Comparison of ENCODE assay signal across 19 cellular contexts in genomic region chr17:48060249-48060648, GRCh38. TPM values are rescaled to one million over a fixed set of nuclear protein-coding genes. Genes with fewer than 3 reads are reported as not detected.
A peak's percentile ranks its signal among the peaks of the same experiment; 100 is the strongest.
DNase-seq lines count a peak whose midpoint lies in the region; ATAC-seq, FAIRE-seq and TF ChIP-seq lines count a peak whose summit lies in the region.
"Had no signal": no experiment of that assay in that cellular context is flagged by ENCODE, and none has a peak within 500 bp of the region (broad histone marks: within the 10 kb centered on the region; RNA-seq: fewer than 3 reads in every experiment).

No MANE protein-coding gene starts in this region.

- ATAC-seq in right lobe of liver (peak; percentile 53 to 68 (median 59)), HG03175 (IDR thresholded peaks at IDR 0.05; ENCODE audit: unreplicated experiment) (no peak), HG02763 (IDR thresholded peaks at IDR 0.05; ENCODE audit: unreplicated experiment) (no peak)
- ATAC-seq: HCT116, mucosa of descending colon had no signal

- H3K27me3 ChIP-seq in WERI-Rb-1 (ENCODE audit: insufficient read depth, low read depth, severe bottlenecking): no peaks in the 10 kb centered on the region
- no peaks in the 10 kb centered on the region for H3K27me3 ChIP-seq in right lobe of liver
- no peaks in the 10 kb centered on the region for H3K27me3 ChIP-seq in tibial artery

- intact Hi-C loops in activated naive CD4-positive, alpha-beta T cell treated with anti-CD3 and anti-CD28 coated beads for 36 hours (cut with micrococcal nuclease): no loop called here
- intact Hi-C loops in right lobe of liver (cut with DNase I) (no loop called here), tibial artery (cut with DNase I; ENCODE audit: low total_unique reads) (no loop called here)

- H3K27ac Mint-ChIP-seq in activated naive CD4-positive, alpha-beta T cell treated with anti-CD3 and anti-CD28 coated beads for 36 hours: peak overlapping the region; percentile 31

- FAIRE-seq in RCC 7860 (lab: Jason Lieb, UNC): no peak
- FAIRE-seq: colon, G401.6 had no signal

- H3K36me3 ChIP-seq in WERI-Rb-1 (peaks cover 92% of the 10 kb centered on the region), right lobe of liver (peaks cover 10 to 69% (median 38%) of the 10 kb centered on the region in 4 donors), tibial artery (peaks cover 68 to 99% (median 99%) of the 10 kb centered on the region in 3 donors)

- peaks cover 65% of the 10 kb centered on the region for H3K36me3 Mint-ChIP-seq in activated naive CD4-positive, alpha-beta T cell treated with anti-CD3 and anti-CD28 coated beads for 36 hours (ENCODE audit: low read depth)

- CTCF ChIA-PET in activated naive CD4-positive, alpha-beta T cell treated with anti-CD3 and anti-CD28 coated beads for 36 hours (lab: Charles Lee): interaction anchor here (1.6 to 2.1 kb wide), 2 partner anchors 14 to 35 kb away, joined by 3 to 4 read pairs; no protein-coding TSS in a partner anchor

- no peak overlapping the region for H3K4me3 ChIP-seq in WERI-Rb-1 (ENCODE audit: low read depth, low read length)
- no peak overlapping the region for H3K4me3 ChIP-seq in right lobe of liver
- H3K4me3 ChIP-seq in tibial artery: no peak overlapping the region
- H3K4me3 ChIP-seq: mucosa of descending colon had no signal

- no peak for DNase-seq in activated naive CD4-positive, alpha-beta T cell treated with anti-CD3 and anti-CD28 coated beads for 36 hours
- DNase-seq in activated naive CD4-positive, alpha-beta T cell treated with anti-CD3 and anti-CD28 coated beads, Interleukin-2, amount 50 U/mL, for 16 hours: no peak
- no peak for DNase-seq in WERI-Rb-1
- DNase-seq in right lobe of liver: peak in 2 of 3 donors; percentile 70 to 74
- no peak for DNase-seq in tibial artery
- no peak for DNase-seq in RCC 7860 (ENCODE audit: low spot score)
- DNase-seq: amygdala; erythroblast; mucosa of descending colon; NCI-H1694; NCI-H524; stimulated activated CD4-positive, alpha-beta T cell treated with anti-CD3 and anti-CD28 coated beads, Interleukin-15, amount 100 ng/mL, for 24 hours; SW 1271 had no signal

- TF ChIP-seq POLR2A in right lobe of liver (IDR thresholded peaks at IDR 0.05): no peak

- no peaks in the 10 kb centered on the region for H3K27me3 Mint-ChIP-seq in activated naive CD4-positive, alpha-beta T cell treated with anti-CD3 and anti-CD28 coated beads for 36 hours (ENCODE audit: low read depth)

- no peaks in the 10 kb centered on the region for H3K9me3 Mint-ChIP-seq in activated naive CD4-positive, alpha-beta T cell treated with anti-CD3 and anti-CD28 coated beads for 36 hours

- H3K27ac ChIP-seq in WERI-Rb-1 (0 out of 2 replicates have a peak overlapping the region, but pooled peaks have one; percentile 20), right lobe of liver (no peak overlapping the region), tibial artery (peak overlapping the region; percentile 12 to 17)
- H3K27ac ChIP-seq: KMS-11 had no signal

- H3K4me3 Mint-ChIP-seq in activated naive CD4-positive, alpha-beta T cell treated with anti-CD3 and anti-CD28 coated beads for 36 hours: no peak overlapping the region

- H3K9me3 ChIP-seq in WERI-Rb-1 (ENCODE audit: severe bottlenecking) (no peaks in the 10 kb centered on the region), right lobe of liver (no peaks in the 10 kb centered on the region), tibial artery (no peaks in the 10 kb centered on the region)
- H3K9me3 ChIP-seq: mucosa of descending colon had no signal

- TF ChIP-seq CTCF in WERI-Rb-1 (IDR thresholded peaks at IDR 0.05; ENCODE audit: low read depth, low read length) (no peak), right lobe of liver (IDR thresholded peaks at IDR 0.05) (no peak), tibial artery (IDR thresholded peaks at IDR 0.05) (no peak)

- H3K4me1 Mint-ChIP-seq in activated naive CD4-positive, alpha-beta T cell treated with anti-CD3 and anti-CD28 coated beads for 36 hours (ENCODE audit: low read depth): peaks cover 35% of the 10 kb centered on the region

- 7% methylated on average over 4 of the region's 7 CpGs for WGBS in right lobe of liver (ENCODE audit: insufficient coverage, low coverage, low lambda C conversion rate, missing lambda C conversion rate)

- H3K4me1 ChIP-seq in right lobe of liver: peaks cover 0 to 40% (median 10%) of the 10 kb centered on the region in 4 donors
- H3K4me1 ChIP-seq in tibial artery: peaks cover 0 to 36% (median 13%) of the 10 kb centered on the region in 4 donors

RNA-seq across cellular contexts. Expression of gene NFE2L1, which starts 12.1 kb away (rescaled TPM):
- 100 to 1,000 TPM in 1 of 2 experiments, 10 to 100 TPM in 1; 95.2 to 102 TPM for total RNA-seq in activated naive CD4-positive, alpha-beta T cell treated with anti-CD3 and anti-CD28 coated beads for 36 hours
- 100 to 1,000 TPM in 4 of 6 experiments, 10 to 100 TPM in 2; 63.1 to 156 (median 117) TPM for total RNA-seq in right lobe of liver

RNA-seq across cellular contexts. Expression of gene COPZ2, which starts 22.7 kb away (rescaled TPM):
- 1 to 10 TPM; 2.4 to 3.3 TPM for total RNA-seq in activated naive CD4-positive, alpha-beta T cell treated with anti-CD3 and anti-CD28 coated beads for 36 hours
- 10 to 100 TPM; 18.9 to 26.6 (median 23.8) TPM for total RNA-seq in right lobe of liver

RNA-seq across cellular contexts. Expression of gene CBX1, which starts 41.0 kb away (rescaled TPM):
- 10 to 100 TPM; 61.6 to 63.0 TPM for total RNA-seq in activated naive CD4-positive, alpha-beta T cell treated with anti-CD3 and anti-CD28 coated beads for 36 hours
- total RNA-seq in right lobe of liver: 10 to 100 TPM in 2 of 6 experiments, 1 to 10 TPM in 4; 7.0 to 10.5 (median 9.9) TPM

RNA-seq across cellular contexts. Expression of gene SNX11, which starts 47.3 kb away (rescaled TPM):
- 10 to 100 TPM; 20.2 to 23.0 TPM for total RNA-seq in activated naive CD4-positive, alpha-beta T cell treated with anti-CD3 and anti-CD28 coated beads for 36 hours
- 10 to 100 TPM in 3 of 6 experiments, 1 to 10 TPM in 3; 7.2 to 11.7 (median 9.2) TPM for total RNA-seq in right lobe of liver

Comparison
In these comparisons a context has a peak if more than half of its experiments do, and no peak if none do; other contexts are left out.
1. DNase-seq: peak in right lobe of liver (2 of 3); none in activated naive CD4-positive, alpha-beta T cell treated with anti-CD3 and anti-CD28 coated beads for 36 hours (single experiment), activated naive CD4-positive, alpha-beta T cell treated with anti-CD3 and anti-CD28 coated beads, Interleukin-2, amount 50 U/mL, for 16 hours (single experiment), WERI-Rb-1 (single experiment), tibial artery (0 of 2) and RCC 7860 (single experiment).
2. H3K27ac ChIP-seq: peak in WERI-Rb-1 (single experiment) and tibial artery (2 of 2); none in right lobe of liver (0 of 3).
3. ATAC-seq: peak in right lobe of liver (4 of 4); none in HG03175 (single experiment) and HG02763 (single experiment).
4. RNA of gene COPZ2, which starts 22.7 kb away (total RNA-seq): 18.9 to 26.6 TPM in right lobe of liver; 2.4 to 3.3 TPM in activated naive CD4-positive, alpha-beta T cell treated with anti-CD3 and anti-CD28 coated beads for 36 hours; every median in the first group is over 4 times any median in the second.
5. RNA of gene CBX1, which starts 41.0 kb away (total RNA-seq): 61.6 to 63.0 TPM in activated naive CD4-positive, alpha-beta T cell treated with anti-CD3 and anti-CD28 coated beads for 36 hours; 7.0 to 10.5 TPM in right lobe of liver; every median in the first group is over 4 times any median in the second.